8 cellular contexts compared by ENCODE assay signal in the genomic region with DNA sequence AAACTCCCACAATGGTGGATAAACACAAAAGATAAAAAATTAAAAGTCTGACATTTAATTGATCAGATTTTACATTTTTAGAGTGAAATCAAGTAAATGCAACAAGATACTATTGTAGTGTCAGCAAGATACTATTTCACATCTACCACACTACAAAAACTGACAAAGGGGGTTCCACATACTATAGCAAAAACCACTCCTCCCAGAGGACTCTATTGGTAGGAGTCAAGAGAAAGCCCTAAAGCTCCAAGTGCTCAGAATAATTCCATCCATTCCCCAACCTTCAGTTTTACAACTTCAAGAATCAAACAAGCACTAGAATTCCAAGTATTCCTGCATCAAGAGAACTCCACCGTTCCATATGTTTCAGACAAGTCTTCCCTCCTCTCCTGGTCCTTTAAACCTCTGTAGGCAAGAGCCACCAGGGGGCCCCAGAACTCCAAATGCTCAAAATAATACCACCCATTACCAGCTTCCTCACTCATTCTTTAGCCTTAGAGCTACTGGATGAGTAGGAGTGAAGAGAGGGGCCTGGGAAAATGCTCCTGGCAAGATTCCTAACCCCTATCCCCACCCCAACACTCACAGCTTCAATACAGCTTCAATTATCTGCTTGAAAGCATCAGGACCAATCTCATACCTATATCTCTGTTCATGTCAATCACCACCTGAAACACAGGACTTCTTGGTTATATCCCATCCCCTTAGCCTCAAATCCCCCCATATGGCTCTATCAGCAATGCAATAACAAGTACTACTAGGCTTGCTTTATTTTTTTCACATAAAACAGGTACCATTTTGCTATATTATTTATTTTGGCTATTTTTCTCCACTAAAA. TPM values are rescaled to one million over a fixed set of nuclear protein-coding genes. Genes with fewer than 3 reads are reported as not detected.
A peak's percentile ranks its signal among the peaks of the same experiment; 100 is the strongest.
DNase-seq lines count a peak whose midpoint lies in the region; ATAC-seq, FAIRE-seq and TF ChIP-seq lines count a peak whose summit lies in the region.

No MANE protein-coding gene starts in this region.

- no peak overlapping the region for H3K4me3 Mint-ChIP-seq in activated naive CD8-positive, alpha-beta T cell treated with anti-CD3 and anti-CD28 coated beads, Interleukin-2, amount 50 U/mL, for 24 hours

- 10% methylated on average over 1 of the region's 1 CpG for WGBS in right cardiac atrium
- WGBS in lower leg skin, 2 donors, result 8 to 17% methylated on average over 1 of the region's 1 CpG

- TF ChIP-seq CTCF in AG09309 (IDR thresholded peaks at IDR 0.05; ENCODE audit: control insufficient read depth, insufficient read depth, low read depth, low read length, missing control alignments) (peak; percentile 82), GM13977 (IDR thresholded peaks at IDR 0.05; ENCODE audit: extremely low read depth, insufficient read depth, missing control alignments) (peak; percentile 67), lower leg skin (IDR thresholded peaks at IDR 0.05) (no peak)

- in situ Hi-C loops in GM13977 (cut with MboI; ENCODE audit: low pct_unique_long_range_greater_than_20kb, low sequenced_read_pairs, unreplicated experiment), result loop anchor here (25.0 kb wide), 1 partner anchor 195 kb away; no protein-coding TSS in a partner anchor

- H3K27ac Mint-ChIP-seq in activated naive CD8-positive, alpha-beta T cell treated with anti-CD3 and anti-CD28 coated beads, Interleukin-2, amount 50 U/mL, for 24 hours, result no peak overlapping the region

- no peaks in the 10 kb centered on the region for H3K9me3 ChIP-seq in right cardiac atrium (ENCODE audit: control insufficient read depth, low read length)

- peak; percentile 65 for ATAC-seq in activated naive CD8-positive, alpha-beta T cell treated with anti-CD3 and anti-CD28 coated beads, Interleukin-2, amount 50 U/mL, for 24 hours
- ATAC-seq in right cardiac atrium, result peak; percentile 73 to 75

- peaks cover 26% of the 10 kb centered on the region for H3K36me3 Mint-ChIP-seq in activated naive CD8-positive, alpha-beta T cell treated with anti-CD3 and anti-CD28 coated beads, Interleukin-2, amount 50 U/mL, for 24 hours (ENCODE audit: low read depth)

- no peaks in the 10 kb centered on the region for H3K27me3 Mint-ChIP-seq in activated naive CD8-positive, alpha-beta T cell treated with anti-CD3 and anti-CD28 coated beads, Interleukin-2, amount 50 U/mL, for 24 hours

- no peaks in the 10 kb centered on the region for H3K9me3 Mint-ChIP-seq in activated naive CD8-positive, alpha-beta T cell treated with anti-CD3 and anti-CD28 coated beads, Interleukin-2, amount 50 U/mL, for 24 hours

- H3K4me1 ChIP-seq in right cardiac atrium (ENCODE audit: control insufficient read depth, insufficient read depth, low read length), result no peaks in the 10 kb centered on the region

- peak; percentile 10 for FAIRE-seq in RCC 7860 (lab: Jason Lieb, UNC)

- H3K27me3 ChIP-seq in right cardiac atrium (ENCODE audit: control insufficient read depth, insufficient read depth), result no peaks in the 10 kb centered on the region

- intact Hi-C loops in right cardiac atrium (cut with DNase I) (loop anchor here in 2 of 4 donors (10.0 kb wide), 1 partner anchor 307 kb away; no protein-coding TSS in a partner anchor), lower leg skin (cut with DNase I; ENCODE audit: low total_unique reads) (no loop called here)

- TF ChIP-seq POLR2A in lower leg skin (IDR thresholded peaks at IDR 0.05), result no peak

- H3K27ac ChIP-seq in right cardiac atrium (ENCODE audit: low read length), result no peak overlapping the region

- no peak for DNase-seq in AG09309 (ENCODE audit: low read depth)
- peak; percentile 51 for DNase-seq in GM13977 (ENCODE audit: low spot score)
- DNase-seq in HT1080 (ENCODE audit: low read depth), result peak; percentile 59
- DNase-seq in RCC 7860 (ENCODE audit: low spot score), result peak; percentile 36
- peak; percentile 44 for DNase-seq in activated naive CD8-positive, alpha-beta T cell treated with anti-CD3 and anti-CD28 coated beads, Interleukin-2, amount 50 U/mL, for 24 hours
- peak in 1 of 3 donors; percentile 73 for DNase-seq in right cardiac atrium
- DNase-seq in stimulated activated CD4-positive, alpha-beta T cell treated with anti-CD3 and anti-CD28 coated beads, Interleukin-15, amount 100 ng/mL, for 24 hours, result peak; percentile 53
- no peak for DNase-seq in lower leg skin (ENCODE audit: low spot score in 2 of 2)

- H3K4me3 ChIP-seq in AG09309 (ENCODE audit: control insufficient read depth, low read depth, low read length) (no peak overlapping the region), right cardiac atrium (ENCODE audit: low read length) (no peak overlapping the region), lower leg skin (ENCODE audit: low read depth, poor library complexity, severe bottlenecking) (no peak overlapping the region)

- peaks cover 7% of the 10 kb centered on the region for H3K4me1 Mint-ChIP-seq in activated naive CD8-positive, alpha-beta T cell treated with anti-CD3 and anti-CD28 coated beads, Interleukin-2, amount 50 U/mL, for 24 hours

RNA-seq across cellular contexts. Expression of a gene that starts 9.9 kb away (rescaled TPM):
- 124 and 168 TPM in 2 replicates for total RNA-seq in HT1080 (2014; rRNA removed; shearing (Covaris generic))
- 73.2 and 77.1 TPM in 2 replicates for polyA plus RNA-seq in HT1080 (2015; cell fraction: cytosol; rRNA removed)
- 109 and 113 TPM in 2 replicates for polyA plus RNA-seq in HT1080 (2015; cell fraction: nucleus; rRNA removed)
- total RNA-seq in right cardiac atrium (10 to 100 TPM; 40.1 to 52.2 (median 48.2) TPM), lower leg skin (100 to 1,000 TPM in 1 of 4 donors, 10 to 100 TPM in 3; 81.5 to 108 (median 91.3) TPM)
- 11.0 TPM for polyA plus RNA-seq in right cardiac atrium

RNA-seq across cellular contexts. Expression of a gene that starts 14.4 kb away (rescaled TPM):
- 31.5 and 36.6 TPM in 2 replicates for total RNA-seq in HT1080 (2014; rRNA removed; shearing (Covaris generic))
- polyA plus RNA-seq in HT1080 (2015; cell fraction: cytosol; rRNA removed), result 33.4 and 38.0 TPM in 2 replicates
- polyA plus RNA-seq in HT1080 (2015; cell fraction: nucleus; rRNA removed), result 41.1 and 44.9 TPM in 2 replicates
- total RNA-seq in right cardiac atrium (10 to 100 TPM; 59.8 to 65.9 (median 65.4) TPM), lower leg skin (10 to 100 TPM; 35.7 to 53.7 (median 48.8) TPM)
- 31.6 TPM for polyA plus RNA-seq in right cardiac atrium

Comparison
In these comparisons a context has a peak if more than half of its experiments do, and no peak if none do; other contexts are left out.
1. DNase-seq: peak in GM13977 (single experiment), HT1080 (single experiment), RCC 7860 (single experiment), activated naive CD8-positive, alpha-beta T cell treated with anti-CD3 and anti-CD28 coated beads, Interleukin-2, amount 50 U/mL, for 24 hours (single experiment) and stimulated activated CD4-positive, alpha-beta T cell treated with anti-CD3 and anti-CD28 coated beads, Interleukin-15, amount 100 ng/mL, for 24 hours (single experiment); none in AG09309 (single experiment) and lower leg skin (0 of 2).
2. CTCF ChIP-seq: peak in AG09309 (single experiment) and GM13977 (single experiment); none in lower leg skin (0 of 3).